ENCODE assay signal across 8 cellular contexts in the genomic region with DNA sequence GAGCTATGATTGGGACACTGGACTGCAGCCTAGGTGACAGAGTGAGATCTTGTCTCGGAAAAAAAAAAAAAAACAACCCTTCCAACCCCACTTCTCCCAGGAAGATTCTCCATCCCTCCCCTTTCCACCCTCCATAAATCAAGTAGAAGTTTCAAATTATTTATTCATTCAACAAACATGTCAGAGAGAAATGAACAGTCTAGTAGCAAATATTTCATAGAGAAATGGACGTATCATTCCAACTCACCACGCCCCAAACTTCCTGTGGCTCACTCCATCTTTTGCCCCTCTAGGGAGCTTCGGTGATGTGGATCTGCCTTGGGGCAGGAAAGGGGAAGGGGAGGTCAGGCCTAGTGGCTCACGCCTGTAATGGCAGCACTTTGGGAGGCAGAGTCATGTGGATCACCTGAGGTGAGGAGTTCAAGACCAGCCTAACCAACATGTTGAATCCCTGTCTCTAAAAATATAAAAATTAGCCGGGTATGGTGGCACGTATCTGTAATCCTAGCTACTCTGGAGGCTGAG. TPM values are rescaled to one million over a fixed set of nuclear protein-coding genes. Genes with fewer than 3 reads are reported as not detected.
DNase-seq lines count a peak whose midpoint lies in the region; TF ChIP-seq lines count a peak whose summit lies in the region.

No MANE protein-coding gene starts in this region.

- TF ChIP-seq CTCF in Peyer's patch (IDR thresholded peaks at IDR 0.05) (no peak), progenitor cell of endocrine pancreas (IDR thresholded peaks at IDR 0.05; ENCODE audit: unreplicated experiment) (peak; percentile 12)

- H3K4me3 ChIP-seq in Peyer's patch, result peak overlapping the region; percentile 80 to 95 (median 84)

- no peaks in the 10 kb centered on the region for H3K9me3 ChIP-seq in ES-I3 (ENCODE audit: control insufficient read depth, insufficient read depth, low read length)
- no peaks in the 10 kb centered on the region for H3K9me3 ChIP-seq in Peyer's patch

- H3K36me3 ChIP-seq in ES-I3 (ENCODE audit: insufficient read depth, low read length) (peaks cover 6% of the 10 kb centered on the region), Peyer's patch (peaks cover 0 to 21% (median 0%) of the 10 kb centered on the region in 3 donors)

- peaks cover 3% of the 10 kb centered on the region for H3K27me3 Mint-ChIP-seq in progenitor cell of endocrine pancreas

- H3K4me1 ChIP-seq in ES-I3 (ENCODE audit: insufficient read depth, low read length) (peaks cover 18% of the 10 kb centered on the region; the same call in 1 of the 2 replicates), Peyer's patch (peaks cover 0 to 43% (median 13%) of the 10 kb centered on the region in 4 donors)

- H3K27ac ChIP-seq in Peyer's patch, result peak overlapping the region in 3 of 4 donors; percentile 80 to 95 (median 92)
- peak overlapping the region; percentile 77 for H3K27ac ChIP-seq in epithelial cell of prostate

- peaks cover 9% of the 10 kb centered on the region for H3K4me1 Mint-ChIP-seq in progenitor cell of endocrine pancreas (ENCODE audit: low read depth)

- no peak for DNase-seq in Peyer's patch
- no peak for DNase-seq in epithelial cell of prostate (ENCODE audit: low read depth, low spot score)
- DNase-seq in progenitor cell of endocrine pancreas (ENCODE audit: low spot score, unreplicated experiment), result no peak
- DNase-seq in NCI-H1930 (lab: John Stamatoyannopoulos, UW), result no peak
- no peak for DNase-seq in NCI-H1694 treated with DMSO at 0.1 percent for 48 hours (lab: John Stamatoyannopoulos, UW)
- no peak for DNase-seq in COR-L47 (lab: John Stamatoyannopoulos, UW)
- DNase-seq in NK-92 (lab: John Stamatoyannopoulos, UW; ENCODE audit: unreplicated experiment), result no peak

- no peak for TF ChIP-seq POLR2A in Peyer's patch (IDR thresholded peaks at IDR 0.05)

- H3K9me3 Mint-ChIP-seq in progenitor cell of endocrine pancreas (ENCODE audit: low read depth), result no peaks in the 10 kb centered on the region

- H3K27ac Mint-ChIP-seq in progenitor cell of endocrine pancreas, result peak overlapping the region; percentile 87

- peak overlapping the region; percentile 96 for H3K9ac ChIP-seq in ES-I3 (ENCODE audit: low read depth, low read length)

- peaks cover 4% of the 10 kb centered on the region for H3K36me3 Mint-ChIP-seq in progenitor cell of endocrine pancreas (ENCODE audit: insufficient read depth)

- H3K4me3 Mint-ChIP-seq in progenitor cell of endocrine pancreas (ENCODE audit: low read depth), result peak overlapping the region; percentile 75

- no peaks in the 10 kb centered on the region for H3K27me3 ChIP-seq in Peyer's patch

RNA-seq across cellular contexts. Expression of gene TRAPPC14, which starts 0.6 kb away (rescaled TPM):
- total RNA-seq in Peyer's patch (100 to 1,000 TPM in 1 of 4 donors, 10 to 100 TPM in 3; 57.6 to 123 (median 69.8) TPM), progenitor cell of endocrine pancreas (29.6 and 30.7 TPM in 2 replicates)

RNA-seq across cellular contexts. Expression of gene GAL3ST4, which starts 9.3 kb away (rescaled TPM):
- total RNA-seq in Peyer's patch (1 to 10 TPM in 2 of 4 donors, under 1 TPM in 1, not detected in 1; 0.53 to 4.1 (median 2.1) TPM), progenitor cell of endocrine pancreas (4.9 and 5.1 TPM in 2 replicates)

RNA-seq across cellular contexts. Expression of gene LAMTOR4, which starts 10.4 kb away (rescaled TPM):
- total RNA-seq in Peyer's patch, result 100 to 1,000 TPM; 194 to 312 (median 237) TPM
- 106 and 116 TPM in 2 replicates for total RNA-seq in progenitor cell of endocrine pancreas

RNA-seq across cellular contexts. Expression of gene GPC2, which starts 18.0 kb away (rescaled TPM):
- 10 to 100 TPM in 1 of 4 donors, 1 to 10 TPM in 2, not detected in 1; 3.8 to 16.5 (median 6.7) TPM for total RNA-seq in Peyer's patch
- total RNA-seq in progenitor cell of endocrine pancreas, result 64.0 and 65.2 TPM in 2 replicates

RNA-seq across cellular contexts. Expression of gene STAG3, which starts 18.6 kb away (rescaled TPM):
- total RNA-seq in Peyer's patch (10 to 100 TPM in 1 of 4 donors, 1 to 10 TPM in 2, not detected in 1; 2.1 to 62.7 (median 3.5) TPM), progenitor cell of endocrine pancreas (2.4 and 2.5 TPM in 2 replicates)
